Comparison of ENCODE assay signal across 33 cellular contexts in genomic region chr19:57002195-57002601, GRCh38.
"Had no signal": no experiment of that assay in that cellular context is flagged by ENCODE, and none has a peak within 500 bp of the region (broad histone marks: within the 10 kb centered on the region; RNA-seq: fewer than 3 reads in every experiment).

No MANE protein-coding gene starts in this region.

- H3K27me3 Mint-ChIP-seq: T-cell had no signal

- H3K4me3 Mint-ChIP-seq: T-cell had no signal

- H3K36me3 ChIP-seq: Peyer's patch, SJCRH30 had no signal

- H3K4me1 ChIP-seq: Peyer's patch, SJCRH30 had no signal

- H3K4me1 Mint-ChIP-seq: T-cell had no signal

- H3K4me3 ChIP-seq: Peyer's patch, SJCRH30, SK-N-MC had no signal

- ATAC-seq: PC-3, SK-N-SH treated with all-trans-retinoic acid at 6 μM for 48 hours, T-cell had no signal

- H3K36me3 Mint-ChIP-seq: T-cell had no signal

- H3K27me3 ChIP-seq: Peyer's patch, SJCRH30 had no signal

- H3K9me3 ChIP-seq: Peyer's patch, SJCRH30 had no signal

- H3K27ac ChIP-seq: Peyer's patch, SJCRH30, SK-N-MC had no signal

- DNase-seq: Karpas-422; MM.1S; MV-4-11; NCI-H1092 treated with DMSO at 0.1 percent for 48 hours; NCI-H1105 treated with DMSO at 0.1 percent for 48 hours; NCI-H1417; NCI-H1436; NCI-H146; NCI-H1694; NCI-H187; NCI-H1930; NCI-H2029 treated with DMSO at 0.1 percent for 48 hours; NCI-H2081 treated with DMSO at 0.1 percent for 48 hours; NCI-H2107; NCI-H2171; NCI-H226; NCI-H446 treated with DMSO at 0.1 percent for 48 hours; NCI-H510A; NCI-H524; NCI-H526; NCI-H69; NCI-H748 treated with DMSO at 0.1 percent for 48 hours; NCI-H82; NK-92 treated with Interleukin-12 subunit alpha and Interleukin-12 subunit beta, amount 100 ng/mL, for 24 hours; OCI-M1; PC-3; Peyer's patch; Right ventricle myocardium superior; SHP77 treated with DMSO at 0.1 percent for 48 hours; SJCRH30; T-cell had no signal

- H3K27ac Mint-ChIP-seq: T-cell had no signal
